Comparison of ENCODE assay signal across 1 cellular context in genomic region chr1:56189946-56190920, GRCh38.
TF ChIP-seq lines count a peak whose summit lies in the region.

No MANE protein-coding gene starts in this region.

TF ChIP-seq in HepG2, 621 proteins besides CTCF, POLR2A, EP300 and RAD21 (continued from another document and continues in another):
- TF ChIP-seq, protein P1, sequence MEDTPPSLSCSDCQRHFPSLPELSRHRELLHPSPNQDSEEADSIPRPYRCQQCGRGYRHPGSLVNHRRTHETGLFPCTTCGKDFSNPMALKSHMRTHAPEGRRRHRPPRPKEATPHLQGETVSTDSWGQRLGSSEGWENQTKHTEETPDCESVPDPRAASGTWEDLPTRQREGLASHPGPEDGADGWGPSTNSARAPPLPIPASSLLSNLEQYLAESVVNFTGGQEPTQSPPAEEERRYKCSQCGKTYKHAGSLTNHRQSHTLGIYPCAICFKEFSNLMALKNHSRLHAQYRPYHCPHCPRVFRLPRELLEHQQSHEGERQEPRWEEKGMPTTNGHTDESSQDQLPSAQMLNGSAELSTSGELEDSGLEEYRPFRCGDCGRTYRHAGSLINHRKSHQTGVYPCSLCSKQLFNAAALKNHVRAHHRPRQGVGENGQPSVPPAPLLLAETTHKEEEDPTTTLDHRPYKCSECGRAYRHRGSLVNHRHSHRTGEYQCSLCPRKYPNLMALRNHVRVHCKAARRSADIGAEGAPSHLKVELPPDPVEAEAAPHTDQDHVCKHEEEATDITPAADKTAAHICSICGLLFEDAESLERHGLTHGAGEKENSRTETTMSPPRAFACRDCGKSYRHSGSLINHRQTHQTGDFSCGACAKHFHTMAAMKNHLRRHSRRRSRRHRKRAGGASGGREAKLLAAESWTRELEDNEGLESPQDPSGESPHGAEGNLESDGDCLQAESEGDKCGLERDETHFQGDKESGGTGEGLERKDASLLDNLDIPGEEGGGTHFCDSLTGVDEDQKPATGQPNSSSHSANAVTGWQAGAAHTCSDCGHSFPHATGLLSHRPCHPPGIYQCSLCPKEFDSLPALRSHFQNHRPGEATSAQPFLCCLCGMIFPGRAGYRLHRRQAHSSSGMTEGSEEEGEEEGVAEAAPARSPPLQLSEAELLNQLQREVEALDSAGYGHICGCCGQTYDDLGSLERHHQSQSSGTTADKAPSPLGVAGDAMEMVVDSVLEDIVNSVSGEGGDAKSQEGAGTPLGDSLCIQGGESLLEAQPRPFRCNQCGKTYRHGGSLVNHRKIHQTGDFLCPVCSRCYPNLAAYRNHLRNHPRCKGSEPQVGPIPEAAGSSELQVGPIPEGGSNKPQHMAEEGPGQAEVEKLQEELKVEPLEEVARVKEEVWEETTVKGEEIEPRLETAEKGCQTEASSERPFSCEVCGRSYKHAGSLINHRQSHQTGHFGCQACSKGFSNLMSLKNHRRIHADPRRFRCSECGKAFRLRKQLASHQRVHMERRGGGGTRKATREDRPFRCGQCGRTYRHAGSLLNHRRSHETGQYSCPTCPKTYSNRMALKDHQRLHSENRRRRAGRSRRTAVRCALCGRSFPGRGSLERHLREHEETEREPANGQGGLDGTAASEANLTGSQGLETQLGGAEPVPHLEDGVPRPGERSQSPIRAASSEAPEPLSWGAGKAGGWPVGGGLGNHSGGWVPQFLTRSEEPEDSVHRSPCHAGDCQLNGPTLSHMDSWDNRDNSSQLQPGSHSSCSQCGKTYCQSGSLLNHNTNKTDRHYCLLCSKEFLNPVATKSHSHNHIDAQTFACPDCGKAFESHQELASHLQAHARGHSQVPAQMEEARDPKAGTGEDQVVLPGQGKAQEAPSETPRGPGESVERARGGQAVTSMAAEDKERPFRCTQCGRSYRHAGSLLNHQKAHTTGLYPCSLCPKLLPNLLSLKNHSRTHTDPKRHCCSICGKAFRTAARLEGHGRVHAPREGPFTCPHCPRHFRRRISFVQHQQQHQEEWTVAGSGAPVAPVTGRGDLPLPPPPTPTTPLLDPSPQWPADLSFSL (CRISPR knock-in tag; IDR thresholded peaks at IDR 0.05), result no peak
- TF ChIP-seq CEBPG (CRISPR knock-in tag; IDR thresholded peaks at IDR 0.05), result peak; percentile 91
- TF ChIP-seq TOPORS (CRISPR knock-in tag; IDR thresholded peaks at IDR 0.05), result no peak
- TF ChIP-seq RBAK (CRISPR knock-in tag; IDR thresholded peaks at IDR 0.05), result no peak
- TF ChIP-seq ZBTB20 (CRISPR knock-in tag; IDR thresholded peaks at IDR 0.05; ENCODE audit: borderline replicate concordance, low read depth), result 0 out of 2 replicates have a peak, but pooled peaks have one; percentile 51
- TF ChIP-seq ARHGAP35 (CRISPR knock-in tag; IDR thresholded peaks at IDR 0.05; ENCODE audit: borderline replicate concordance), result 0 out of 2 replicates have a peak, but pooled peaks have one; percentile 50
- no peak for TF ChIP-seq IRX3 (CRISPR knock-in tag; IDR thresholded peaks at IDR 0.05; ENCODE audit: borderline replicate concordance, low read depth)
- TF ChIP-seq, protein P2, sequence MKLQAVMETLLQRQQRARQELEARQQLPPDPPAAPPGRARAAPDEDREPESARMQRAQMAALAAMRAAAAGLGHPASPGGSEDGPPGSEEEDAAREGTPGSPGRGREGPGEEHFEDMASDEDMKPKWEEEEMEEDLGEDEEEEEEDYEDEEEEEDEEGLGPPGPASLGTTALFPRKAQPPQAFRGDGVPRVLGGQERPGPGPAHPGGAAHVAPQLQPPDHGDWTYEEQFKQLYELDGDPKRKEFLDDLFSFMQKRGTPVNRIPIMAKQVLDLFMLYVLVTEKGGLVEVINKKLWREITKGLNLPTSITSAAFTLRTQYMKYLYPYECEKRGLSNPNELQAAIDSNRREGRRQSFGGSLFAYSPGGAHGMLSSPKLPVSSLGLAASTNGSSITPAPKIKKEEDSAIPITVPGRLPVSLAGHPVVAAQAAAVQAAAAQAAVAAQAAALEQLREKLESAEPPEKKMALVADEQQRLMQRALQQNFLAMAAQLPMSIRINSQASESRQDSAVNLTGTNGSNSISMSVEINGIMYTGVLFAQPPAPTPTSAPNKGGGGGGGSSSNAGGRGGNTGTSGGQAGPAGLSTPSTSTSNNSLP (IDR thresholded peaks at IDR 0.05; ENCODE audit: low read depth, low read length), result peak; percentile 98
- no peak for TF ChIP-seq ZNF296 (CRISPR knock-in tag; conservative IDR thresholded peaks at IDR 0.05)
- TF ChIP-seq DPF2 (CRISPR knock-in tag; IDR thresholded peaks at IDR 0.05; ENCODE audit: borderline replicate concordance, low read depth), result peak; percentile 92
- no peak; the same call in 1 of the 2 replicates for TF ChIP-seq ZNF709 (CRISPR knock-in tag; IDR thresholded peaks at IDR 0.05)
- no peak for TF ChIP-seq PCBP2 (optimal IDR thresholded peaks at IDR 0.05; ENCODE audit: low read depth, low read length, poor library complexity, severe bottlenecking)
- peak; percentile 67 for TF ChIP-seq ZBTB7B (CRISPR knock-in tag; IDR thresholded peaks at IDR 0.05)
- TF ChIP-seq AHR (CRISPR knock-in tag; IDR thresholded peaks at IDR 0.05), result no peak
- no peak for TF ChIP-seq ZNF549 (CRISPR knock-in tag; IDR thresholded peaks at IDR 0.05)
- TF ChIP-seq ZFP36 (IDR thresholded peaks at IDR 0.05; ENCODE audit: borderline replicate concordance, low read depth, low read length, partially characterized antibody), result no peak
- TF ChIP-seq ZNF510 (CRISPR knock-in tag; IDR thresholded peaks at IDR 0.05; ENCODE audit: low read depth), result no peak
- TF ChIP-seq ZNF878 (CRISPR knock-in tag; IDR thresholded peaks at IDR 0.05), result no peak; the same call in 1 of the 2 replicates
- no peak; the same call in 1 of the 2 replicates for TF ChIP-seq CC2D1A (CRISPR knock-in tag; IDR thresholded peaks at IDR 0.05)
- TF ChIP-seq, protein P3, sequence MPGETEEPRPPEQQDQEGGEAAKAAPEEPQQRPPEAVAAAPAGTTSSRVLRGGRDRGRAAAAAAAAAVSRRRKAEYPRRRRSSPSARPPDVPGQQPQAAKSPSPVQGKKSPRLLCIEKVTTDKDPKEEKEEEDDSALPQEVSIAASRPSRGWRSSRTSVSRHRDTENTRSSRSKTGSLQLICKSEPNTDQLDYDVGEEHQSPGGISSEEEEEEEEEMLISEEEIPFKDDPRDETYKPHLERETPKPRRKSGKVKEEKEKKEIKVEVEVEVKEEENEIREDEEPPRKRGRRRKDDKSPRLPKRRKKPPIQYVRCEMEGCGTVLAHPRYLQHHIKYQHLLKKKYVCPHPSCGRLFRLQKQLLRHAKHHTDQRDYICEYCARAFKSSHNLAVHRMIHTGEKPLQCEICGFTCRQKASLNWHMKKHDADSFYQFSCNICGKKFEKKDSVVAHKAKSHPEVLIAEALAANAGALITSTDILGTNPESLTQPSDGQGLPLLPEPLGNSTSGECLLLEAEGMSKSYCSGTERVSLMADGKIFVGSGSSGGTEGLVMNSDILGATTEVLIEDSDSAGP (CRISPR knock-in tag; IDR thresholded peaks at IDR 0.05; ENCODE audit: borderline replicate concordance), result no peak
- peak; percentile 62; the same call in 1 of the 2 replicates for TF ChIP-seq ZNF264 (CRISPR knock-in tag; IDR thresholded peaks at IDR 0.05)
- peak; percentile 82; the same call in 1 of the 2 replicates for TF ChIP-seq TBX2 (CRISPR knock-in tag; IDR thresholded peaks at IDR 0.05; ENCODE audit: borderline replicate concordance)
- TF ChIP-seq ZNF703 (CRISPR knock-in tag; IDR thresholded peaks at IDR 0.05; ENCODE audit: borderline replicate concordance), result no peak
- TF ChIP-seq ISX (CRISPR knock-in tag; conservative IDR thresholded peaks at IDR 0.05), result no peak
- 0 out of 2 replicates have a peak, but pooled peaks have one; percentile 58 for TF ChIP-seq ATF5 (CRISPR knock-in tag; IDR thresholded peaks at IDR 0.05; ENCODE audit: low read depth)
- TF ChIP-seq ZSCAN31 (CRISPR knock-in tag; IDR thresholded peaks at IDR 0.05; ENCODE audit: low read depth), result no peak
- TF ChIP-seq, protein P4, sequence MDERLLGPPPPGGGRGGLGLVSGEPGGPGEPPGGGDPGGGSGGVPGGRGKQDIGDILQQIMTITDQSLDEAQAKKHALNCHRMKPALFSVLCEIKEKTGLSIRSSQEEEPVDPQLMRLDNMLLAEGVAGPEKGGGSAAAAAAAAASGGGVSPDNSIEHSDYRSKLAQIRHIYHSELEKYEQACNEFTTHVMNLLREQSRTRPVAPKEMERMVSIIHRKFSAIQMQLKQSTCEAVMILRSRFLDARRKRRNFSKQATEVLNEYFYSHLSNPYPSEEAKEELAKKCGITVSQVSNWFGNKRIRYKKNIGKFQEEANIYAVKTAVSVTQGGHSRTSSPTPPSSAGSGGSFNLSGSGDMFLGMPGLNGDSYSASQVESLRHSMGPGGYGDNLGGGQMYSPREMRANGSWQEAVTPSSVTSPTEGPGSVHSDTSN (CRISPR knock-in tag; IDR thresholded peaks at IDR 0.05), result peak; percentile 77
- TF ChIP-seq, protein P5, sequence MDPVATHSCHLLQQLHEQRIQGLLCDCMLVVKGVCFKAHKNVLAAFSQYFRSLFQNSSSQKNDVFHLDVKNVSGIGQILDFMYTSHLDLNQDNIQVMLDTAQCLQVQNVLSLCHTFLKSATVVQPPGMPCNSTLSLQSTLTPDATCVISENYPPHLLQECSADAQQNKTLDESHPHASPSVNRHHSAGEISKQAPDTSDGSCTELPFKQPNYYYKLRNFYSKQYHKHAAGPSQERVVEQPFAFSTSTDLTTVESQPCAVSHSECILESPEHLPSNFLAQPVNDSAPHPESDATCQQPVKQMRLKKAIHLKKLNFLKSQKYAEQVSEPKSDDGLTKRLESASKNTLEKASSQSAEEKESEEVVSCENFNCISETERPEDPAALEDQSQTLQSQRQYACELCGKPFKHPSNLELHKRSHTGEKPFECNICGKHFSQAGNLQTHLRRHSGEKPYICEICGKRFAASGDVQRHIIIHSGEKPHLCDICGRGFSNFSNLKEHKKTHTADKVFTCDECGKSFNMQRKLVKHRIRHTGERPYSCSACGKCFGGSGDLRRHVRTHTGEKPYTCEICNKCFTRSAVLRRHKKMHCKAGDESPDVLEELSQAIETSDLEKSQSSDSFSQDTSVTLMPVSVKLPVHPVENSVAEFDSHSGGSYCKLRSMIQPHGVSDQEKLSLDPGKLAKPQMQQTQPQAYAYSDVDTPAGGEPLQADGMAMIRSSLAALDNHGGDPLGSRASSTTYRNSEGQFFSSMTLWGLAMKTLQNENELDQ (CRISPR knock-in tag; IDR thresholded peaks at IDR 0.05; ENCODE audit: borderline replicate concordance), result no peak
- no peak for TF ChIP-seq RELA (CRISPR knock-in tag; IDR thresholded peaks at IDR 0.05)
- TF ChIP-seq TP53 (CRISPR knock-in tag; conservative IDR thresholded peaks at IDR 0.05), result no peak
- TF ChIP-seq, protein P6, sequence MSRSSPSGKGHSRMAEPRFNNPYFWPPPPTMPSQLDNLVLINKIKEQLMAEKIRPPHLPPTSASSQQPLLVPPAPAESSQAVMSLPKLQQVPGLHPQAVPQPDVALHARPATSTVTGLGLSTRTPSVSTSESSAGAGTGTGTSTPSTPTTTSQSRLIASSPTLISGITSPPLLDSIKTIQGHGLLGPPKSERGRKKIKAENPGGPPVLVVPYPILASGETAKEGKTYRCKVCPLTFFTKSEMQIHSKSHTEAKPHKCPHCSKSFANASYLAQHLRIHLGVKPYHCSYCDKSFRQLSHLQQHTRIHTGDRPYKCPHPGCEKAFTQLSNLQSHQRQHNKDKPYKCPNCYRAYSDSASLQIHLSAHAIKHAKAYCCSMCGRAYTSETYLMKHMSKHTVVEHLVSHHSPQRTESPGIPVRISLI (CRISPR knock-in tag; IDR thresholded peaks at IDR 0.05; ENCODE audit: borderline replicate concordance), result peak; percentile 68; the same call in 1 of the 2 replicates
- TF ChIP-seq, protein P7, sequence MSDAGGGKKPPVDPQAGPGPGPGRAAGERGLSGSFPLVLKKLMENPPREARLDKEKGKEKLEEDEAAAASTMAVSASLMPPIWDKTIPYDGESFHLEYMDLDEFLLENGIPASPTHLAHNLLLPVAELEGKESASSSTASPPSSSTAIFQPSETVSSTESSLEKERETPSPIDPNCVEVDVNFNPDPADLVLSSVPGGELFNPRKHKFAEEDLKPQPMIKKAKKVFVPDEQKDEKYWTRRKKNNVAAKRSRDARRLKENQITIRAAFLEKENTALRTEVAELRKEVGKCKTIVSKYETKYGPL (CRISPR knock-in tag; IDR thresholded peaks at IDR 0.05), result no peak
- TF ChIP-seq NR1H2 (CRISPR knock-in tag; IDR thresholded peaks at IDR 0.05; ENCODE audit: borderline replicate concordance, low read depth), result no peak
- peak; percentile 86 for TF ChIP-seq HDAC1 (CRISPR knock-in tag; IDR thresholded peaks at IDR 0.05)
- peak; percentile 90 for TF ChIP-seq ZMYM4 (CRISPR knock-in tag; IDR thresholded peaks at IDR 0.05)
- TF ChIP-seq, protein P8, sequence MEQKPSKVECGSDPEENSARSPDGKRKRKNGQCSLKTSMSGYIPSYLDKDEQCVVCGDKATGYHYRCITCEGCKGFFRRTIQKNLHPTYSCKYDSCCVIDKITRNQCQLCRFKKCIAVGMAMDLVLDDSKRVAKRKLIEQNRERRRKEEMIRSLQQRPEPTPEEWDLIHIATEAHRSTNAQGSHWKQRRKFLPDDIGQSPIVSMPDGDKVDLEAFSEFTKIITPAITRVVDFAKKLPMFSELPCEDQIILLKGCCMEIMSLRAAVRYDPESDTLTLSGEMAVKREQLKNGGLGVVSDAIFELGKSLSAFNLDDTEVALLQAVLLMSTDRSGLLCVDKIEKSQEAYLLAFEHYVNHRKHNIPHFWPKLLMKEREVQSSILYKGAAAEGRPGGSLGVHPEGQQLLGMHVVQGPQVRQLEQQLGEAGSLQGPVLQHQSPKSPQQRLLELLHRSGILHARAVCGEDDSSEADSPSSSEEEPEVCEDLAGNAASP (CRISPR knock-in tag; IDR thresholded peaks at IDR 0.05; ENCODE audit: borderline replicate concordance), result peak; percentile 89
- TF ChIP-seq ZIK1 (CRISPR knock-in tag; IDR thresholded peaks at IDR 0.05; ENCODE audit: borderline replicate concordance, low read depth), result no peak
- TF ChIP-seq NR2C2 (CRISPR knock-in tag; IDR thresholded peaks at IDR 0.05; ENCODE audit: borderline replicate concordance), result peak; percentile 83
- TF ChIP-seq SSRP1 (CRISPR knock-in tag; IDR thresholded peaks at IDR 0.05), result no peak
- no peak for TF ChIP-seq ZNF737 (CRISPR knock-in tag; IDR thresholded peaks at IDR 0.05; ENCODE audit: borderline replicate concordance)
- TF ChIP-seq ZNF660 (CRISPR knock-in tag; IDR thresholded peaks at IDR 0.05; ENCODE audit: borderline replicate concordance, low read depth), result no peak
- no peak for TF ChIP-seq MAZ (IDR thresholded peaks at IDR 0.05; ENCODE audit: borderline replicate concordance, low read depth, low read length)
- TF ChIP-seq MAZ (CRISPR knock-in tag; IDR thresholded peaks at IDR 0.05; ENCODE audit: low read depth), result 0 out of 2 replicates have a peak, but pooled peaks have one; percentile 17
- TF ChIP-seq KAT7 (CRISPR knock-in tag; IDR thresholded peaks at IDR 0.05; ENCODE audit: borderline replicate concordance), result peak; percentile 83
- 0 out of 2 replicates have a peak, but pooled peaks have one; percentile 46 for TF ChIP-seq NCOA1 (CRISPR knock-in tag; IDR thresholded peaks at IDR 0.05)
- peak; percentile 91 for TF ChIP-seq JUNB (CRISPR knock-in tag; IDR thresholded peaks at IDR 0.05; ENCODE audit: borderline replicate concordance)
- TF ChIP-seq ZNF335 (CRISPR knock-in tag; IDR thresholded peaks at IDR 0.05), result peak; percentile 63
- peak; percentile 95 for TF ChIP-seq FOSL2 (CRISPR knock-in tag; IDR thresholded peaks at IDR 0.05)
- TF ChIP-seq NCOA2 (CRISPR knock-in tag; IDR thresholded peaks at IDR 0.05), result peak; percentile 98
- 0 out of 4 replicates have a peak, but pooled peaks of 1 of the 2 experiments have one; percentile 11 for TF ChIP-seq MAFK (conservative IDR thresholded peaks at IDR 0.05 in 1 of 2, IDR thresholded peaks at IDR 0.05 in 1 of 2; ENCODE audit: low read length in 2 of 2)
